Comparison of ENCODE assay signal across 9 cellular contexts in genomic region chr1:111032295-111032897, GRCh38.
A peak's percentile ranks its signal among the peaks of the same experiment; 100 is the strongest.
DNase-seq lines count a peak whose midpoint lies in the region; ATAC-seq, FAIRE-seq and TF ChIP-seq lines count a peak whose summit lies in the region.
"Had no signal": no experiment of that assay in that cellular context is flagged by ENCODE, and none has a peak within 500 bp of the region (broad histone marks: within the 10 kb centered on the region; RNA-seq: fewer than 3 reads in every experiment).

No MANE protein-coding gene starts in this region.

- H3K9me3 ChIP-seq in adipocyte (ENCODE audit: control insufficient read depth, low read length) (no peaks in the 10 kb centered on the region), suprapubic skin (no peaks in the 10 kb centered on the region)

- no peak for ATAC-seq in GM18873 (IDR thresholded peaks at IDR 0.05; ENCODE audit: low FRiP score, unreplicated experiment)

- no peaks in the 10 kb centered on the region for H3K4me1 ChIP-seq in adipocyte (ENCODE audit: control insufficient read depth, insufficient read depth, low read length)
- no peaks in the 10 kb centered on the region for H3K4me1 ChIP-seq in suprapubic skin

- H3K4me3 ChIP-seq in adipocyte (ENCODE audit: low read length) = no peak overlapping the region
- H3K4me3 ChIP-seq in suprapubic skin = no peak overlapping the region
- H3K4me3 ChIP-seq: skin epidermis had no signal

- TF ChIP-seq CTCF in suprapubic skin (IDR thresholded peaks at IDR 0.05) = peak; percentile 45 to 70

- DNase-seq in CD1c-positive myeloid dendritic cell (ENCODE audit: extremely low spot score) (peak; percentile 72), GM12891 (ENCODE audit: insufficient read length, low spot score) (no peak), NCI-H460 (ENCODE audit: extremely low read depth, low read depth) (peak; percentile 31), adipocyte (ENCODE audit: low read depth) (peak; percentile 78), kidney tubule cell (ENCODE audit: low spot score) (peak; percentile 47), suprapubic skin (ENCODE audit: low spot score in 2 of 2) (no peak), GF-D8 (lab: John Stamatoyannopoulos, UW) (no peak)

- TF ChIP-seq EP300 in suprapubic skin (IDR thresholded peaks at IDR 0.05) = no peak

- no peak overlapping the region for H3K9ac ChIP-seq in adipocyte (ENCODE audit: low read length)

- no peak overlapping the region for H3K27ac ChIP-seq in suprapubic skin
- H3K27ac ChIP-seq: skin epidermis had no signal

- 26% methylated on average over 9 of the region's 9 CpGs for WGBS in suprapubic skin

- peak; percentile 93 for FAIRE-seq in GM12891 (lab: Jason Lieb, UNC)

- H3K27me3 ChIP-seq in adipocyte (replicated peaks; ENCODE audit: control insufficient read depth, insufficient read depth, low read length) = no peaks in the 10 kb centered on the region
- no peaks in the 10 kb centered on the region for H3K27me3 ChIP-seq in suprapubic skin

- TF ChIP-seq POLR2A in GM12891 (IDR thresholded peaks at IDR 0.05; ENCODE audit: low read depth, low read length) (no peak), suprapubic skin (IDR thresholded peaks at IDR 0.05) (no peak)

- H3K36me3 ChIP-seq in adipocyte (ENCODE audit: control insufficient read depth, insufficient read depth, low read length, severe bottlenecking) = no peaks in the 10 kb centered on the region
- no peaks in the 10 kb centered on the region for H3K36me3 ChIP-seq in suprapubic skin

TF ChIP-seq in GM12891, 5 proteins besides CTCF, POLR2A, EP300 and RAD21:
- no peak for TF ChIP-seq POU2F2 (IDR thresholded peaks at IDR 0.05; ENCODE audit: low read depth, low read length)
- TF ChIP-seq POLR2AphosphoS5 (IDR thresholded peaks at IDR 0.05; ENCODE audit: low read depth, low read length) = no peak
- no peak for TF ChIP-seq TAF1 (IDR thresholded peaks at IDR 0.05; ENCODE audit: low read depth, low read length)
- TF ChIP-seq SPI1 (IDR thresholded peaks at IDR 0.05; ENCODE audit: low read depth, low read length) = no peak
- TF ChIP-seq PAX5 (IDR thresholded peaks at IDR 0.05; ENCODE audit: insufficient read depth, low read length, severe bottlenecking) = no peak

Comparison
In these comparisons a context has a peak if more than half of its experiments do, and no peak if none do; other contexts are left out.
1. DNase-seq: peak in CD1c-positive myeloid dendritic cell (single experiment), NCI-H460 (single experiment), adipocyte (single experiment) and kidney tubule cell (single experiment); none in GM12891 (single experiment), suprapubic skin (0 of 2) and GF-D8 (single experiment).